Comparison of ENCODE assay signal across 19 cellular contexts in the genomic region with DNA sequence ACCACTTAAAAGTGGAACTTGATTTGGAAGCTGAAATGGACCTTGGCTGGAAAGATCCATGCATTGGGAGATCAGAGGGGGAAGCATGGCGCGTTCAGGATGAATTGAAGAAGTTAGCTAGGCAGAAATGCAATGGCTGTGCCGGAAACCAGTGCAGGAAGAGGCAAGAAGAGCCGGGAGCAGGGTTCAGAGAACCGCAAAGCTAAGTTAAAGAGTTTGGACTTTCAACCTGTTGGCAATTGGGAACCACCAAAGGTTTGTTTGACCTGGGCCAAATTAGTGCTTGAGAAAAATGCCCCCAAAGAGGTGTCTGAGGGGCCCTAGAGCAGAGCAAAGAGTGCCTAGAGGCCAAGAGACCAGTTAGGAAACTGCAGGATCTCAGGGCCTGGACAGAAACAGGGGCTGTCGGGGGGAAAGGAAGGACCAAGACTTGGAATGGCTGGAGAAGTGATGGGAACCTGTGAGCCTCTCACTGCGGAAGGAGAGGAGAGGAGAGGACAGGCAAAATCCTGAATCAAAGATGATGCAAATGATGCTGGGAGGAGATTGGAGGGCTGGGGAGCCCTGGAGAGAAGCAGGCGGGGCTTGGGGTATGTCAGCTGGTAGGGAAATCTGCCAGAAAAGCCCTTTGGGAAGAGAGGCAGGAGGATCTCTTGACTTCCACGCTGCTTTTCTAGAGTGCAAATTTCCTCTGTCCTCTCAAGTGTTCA.
"Had no signal": no experiment of that assay in that cellular context is flagged by ENCODE, and none has a peak within 500 bp of the region (broad histone marks: within the 10 kb centered on the region; RNA-seq: fewer than 3 reads in every experiment).

No MANE protein-coding gene starts in this region.

- H3K27ac Mint-ChIP-seq: activated CD4-positive, alpha-beta T cell treated with anti-CD3 and anti-CD28 coated beads for 36 hours; activated CD8-positive, alpha-beta T cell treated with anti-CD3 and anti-CD28 coated beads for 36 hours; activated naive CD8-positive, alpha-beta T cell treated with anti-CD3 and anti-CD28 coated beads, Interleukin-2, amount 50 U/mL, for 24 hours; activated T-cell treated with anti-CD3 and anti-CD28 coated beads, Interleukin-2, amount 50 U/mL, for 72 hours; memory B cell; nephron progenitor cell had no signal

- H3K9me3 Mint-ChIP-seq: activated CD8-positive, alpha-beta T cell treated with anti-CD3 and anti-CD28 coated beads for 36 hours; activated naive CD8-positive, alpha-beta T cell treated with anti-CD3 and anti-CD28 coated beads, Interleukin-2, amount 50 U/mL, for 24 hours; activated T-cell treated with anti-CD3 and anti-CD28 coated beads, Interleukin-2, amount 50 U/mL, for 72 hours had no signal

- H3K36me3 Mint-ChIP-seq: memory B cell had no signal

- H3K4me1 Mint-ChIP-seq: activated CD4-positive, alpha-beta T cell treated with anti-CD3 and anti-CD28 coated beads for 36 hours; activated naive CD8-positive, alpha-beta T cell treated with anti-CD3 and anti-CD28 coated beads, Interleukin-2, amount 50 U/mL, for 24 hours; memory B cell; nephron progenitor cell had no signal

- DNase-seq: activated CD4-positive, alpha-beta T cell treated with anti-CD3 and anti-CD28 coated beads for 36 hours; activated CD8-positive, alpha-beta memory T cell treated with anti-CD3 and anti-CD28 coated beads, Interleukin-2, amount 50 U/mL, for 4 hours; activated CD8-positive, alpha-beta T cell treated with anti-CD3 and anti-CD28 coated beads for 36 hours; activated naive CD4-positive, alpha-beta T cell treated with Interleukin-2 at 50 U/mL for 16 hours; activated naive CD8-positive, alpha-beta T cell treated with anti-CD3 and anti-CD28 coated beads, Interleukin-2, amount 50 U/mL, for 24 hours; activated T-cell treated with anti-CD3 and anti-CD28 coated beads, Interleukin-2, amount 50 U/mL, for 72 hours; esophagus squamous epithelium; foreskin fibroblast; left colon; nephron progenitor cell; psoas muscle; stimulated activated CD4-positive, alpha-beta T cell treated with anti-CD3 and anti-CD28 coated beads, Interleukin-12 subunit alpha, Interleukin-12 subunit beta, amount 100 ng/mL, for 4 hours; stimulated activated CD4-positive, alpha-beta T cell treated with anti-CD3 and anti-CD28 coated beads, Interleukin-2, amount 100 ng/mL, for 48 hours; stimulated activated naive CD8-positive, alpha-beta T cell treated with anti-CD3 and anti-CD28 coated beads, Interleukin-15, Interleukin-2, amounts not matched to agents 100 U/mL and 50 U/mL, for 24 hours; T1000 had no signal

- ATAC-seq: activated CD4-positive, alpha-beta T cell treated with anti-CD3 and anti-CD28 coated beads for 36 hours; activated CD8-positive, alpha-beta T cell treated with anti-CD3 and anti-CD28 coated beads for 36 hours; activated naive CD8-positive, alpha-beta T cell treated with anti-CD3 and anti-CD28 coated beads, Interleukin-2, amount 50 U/mL, for 24 hours; activated T-cell treated with anti-CD3 and anti-CD28 coated beads, Interleukin-2, amount 50 U/mL, for 72 hours; left colon; stimulated activated naive CD8-positive, alpha-beta T cell treated with anti-CD3 and anti-CD28 coated beads, Interleukin-15, Interleukin-2, amounts not matched to agents 100 U/mL and 50 U/mL, for 24 hours had no signal

- H3K36me3 ChIP-seq: esophagus squamous epithelium, suprapubic skin had no signal

- H3K4me3 ChIP-seq: esophagus squamous epithelium, psoas muscle, suprapubic skin had no signal

- H3K4me1 ChIP-seq: psoas muscle had no signal

- FAIRE-seq: astrocyte, colon had no signal

- H3K9me3 ChIP-seq: esophagus squamous epithelium, psoas muscle, suprapubic skin had no signal

- H3K27me3 ChIP-seq: esophagus squamous epithelium, suprapubic skin had no signal

- H3K4me3 Mint-ChIP-seq: activated CD4-positive, alpha-beta T cell treated with anti-CD3 and anti-CD28 coated beads for 36 hours; activated CD8-positive, alpha-beta T cell treated with anti-CD3 and anti-CD28 coated beads for 36 hours; activated naive CD8-positive, alpha-beta T cell treated with anti-CD3 and anti-CD28 coated beads, Interleukin-2, amount 50 U/mL, for 24 hours; activated T-cell treated with anti-CD3 and anti-CD28 coated beads, Interleukin-2, amount 50 U/mL, for 72 hours; memory B cell; nephron progenitor cell had no signal

- H3K27me3 Mint-ChIP-seq: activated naive CD8-positive, alpha-beta T cell treated with anti-CD3 and anti-CD28 coated beads, Interleukin-2, amount 50 U/mL, for 24 hours had no signal
